ENCODE assay signal across 1 cellular context in genomic region chr9:73074176-73074708, GRCh38.
TF ChIP-seq lines count a peak whose summit lies in the region.

No MANE protein-coding gene starts in this region.

TF ChIP-seq in HCT116, 20 proteins besides CTCF, POLR2A, EP300 and RAD21 (continued from another document):
- TF ChIP-seq, protein P1, sequence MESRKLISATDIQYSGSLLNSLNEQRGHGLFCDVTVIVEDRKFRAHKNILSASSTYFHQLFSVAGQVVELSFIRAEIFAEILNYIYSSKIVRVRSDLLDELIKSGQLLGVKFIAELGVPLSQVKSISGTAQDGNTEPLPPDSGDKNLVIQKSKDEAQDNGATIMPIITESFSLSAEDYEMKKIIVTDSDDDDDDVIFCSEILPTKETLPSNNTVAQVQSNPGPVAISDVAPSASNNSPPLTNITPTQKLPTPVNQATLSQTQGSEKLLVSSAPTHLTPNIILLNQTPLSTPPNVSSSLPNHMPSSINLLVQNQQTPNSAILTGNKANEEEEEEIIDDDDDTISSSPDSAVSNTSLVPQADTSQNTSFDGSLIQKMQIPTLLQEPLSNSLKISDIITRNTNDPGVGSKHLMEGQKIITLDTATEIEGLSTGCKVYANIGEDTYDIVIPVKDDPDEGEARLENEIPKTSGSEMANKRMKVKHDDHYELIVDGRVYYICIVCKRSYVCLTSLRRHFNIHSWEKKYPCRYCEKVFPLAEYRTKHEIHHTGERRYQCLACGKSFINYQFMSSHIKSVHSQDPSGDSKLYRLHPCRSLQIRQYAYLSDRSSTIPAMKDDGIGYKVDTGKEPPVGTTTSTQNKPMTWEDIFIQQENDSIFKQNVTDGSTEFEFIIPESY (IDR thresholded peaks at IDR 0.05; ENCODE audit: extremely low read depth, insufficient replicate concordance, low read length) = no peak
- TF ChIP-seq EZH2phosphoT487 (IDR thresholded peaks at IDR 0.05; ENCODE audit: borderline replicate concordance) = no peak
- TF ChIP-seq ZNF274 (IDR thresholded peaks at IDR 0.05; ENCODE audit: low read depth, low read length) = no peak
- TF ChIP-seq SRF (IDR thresholded peaks at IDR 0.05; ENCODE audit: low read depth) = no peak
- TF ChIP-seq SIN3A (IDR thresholded peaks at IDR 0.05; ENCODE audit: low read depth) = no peak
- TF ChIP-seq FOSL1 (IDR thresholded peaks at IDR 0.05; ENCODE audit: low read depth) = no peak
- TF ChIP-seq MAX (IDR thresholded peaks at IDR 0.05) = no peak
- no peak for TF ChIP-seq REST (IDR thresholded peaks at IDR 0.05; ENCODE audit: low read depth)
